13 cellular contexts compared by ENCODE assay signal in the genomic region with DNA sequence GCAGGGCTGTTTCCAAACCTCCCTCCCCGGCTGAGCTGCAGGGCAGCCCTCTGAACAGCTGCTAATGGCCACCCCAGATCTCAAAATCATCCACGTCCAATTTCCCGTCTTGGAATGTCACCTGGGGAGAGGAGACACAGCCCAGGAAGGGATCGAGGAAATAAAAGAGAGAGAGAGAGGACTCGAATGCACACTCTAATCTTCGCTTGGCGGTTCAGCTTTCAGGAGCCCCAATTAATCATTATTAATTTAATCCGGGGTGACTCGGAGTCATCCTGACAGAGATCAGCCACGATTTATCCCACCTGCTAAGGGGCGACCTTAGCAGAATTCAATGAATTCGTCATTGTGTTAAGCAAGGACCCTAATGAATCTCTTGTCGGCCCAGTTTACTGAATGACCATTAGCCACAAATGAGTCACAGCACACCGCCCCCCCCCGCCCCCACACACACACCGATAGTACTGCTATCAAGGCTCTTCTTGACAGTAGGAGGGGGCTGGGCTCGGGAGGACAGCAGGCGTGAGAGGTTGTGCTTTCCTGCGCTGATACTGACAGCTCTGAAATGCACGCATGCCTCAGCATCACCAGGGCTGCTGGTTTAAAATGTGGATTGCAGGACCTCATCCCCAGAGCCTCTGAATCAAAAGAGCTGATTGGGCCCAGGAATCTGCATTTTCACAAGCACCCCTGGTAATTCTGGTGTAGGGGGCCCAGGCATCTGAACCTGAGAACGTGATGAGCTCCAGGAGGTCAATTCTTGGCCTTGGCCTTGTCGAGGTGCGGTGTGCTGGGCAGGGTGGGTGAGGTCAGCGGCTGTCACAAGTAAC.
A peak's percentile ranks its signal among the peaks of the same experiment; 100 is the strongest.
DNase-seq lines count a peak whose midpoint lies in the region; ATAC-seq and TF ChIP-seq lines count a peak whose summit lies in the region.
"Had no signal": no experiment of that assay in that cellular context is flagged by ENCODE, and none has a peak within 500 bp of the region (broad histone marks: within the 10 kb centered on the region; RNA-seq: fewer than 3 reads in every experiment).

No MANE protein-coding gene starts in this region.

- peak; percentile 31 for DNase-seq in A673 (ENCODE audit: low spot score)
- DNase-seq in HPDE6-E6E7 (ENCODE audit: extremely low spot score): peak; percentile 41
- no peak for DNase-seq in WTC11 (ENCODE audit: low spot score)
- peak; percentile 90 for DNase-seq in left kidney (ENCODE audit: low read depth, low spot score)
- no peak for DNase-seq in stimulated activated naive CD8-positive, alpha-beta T cell treated with anti-CD3 and anti-CD28 coated beads, Interleukin-15, amount 100 ng/mL, for 72 hours
- DNase-seq: Kasumi-1; left lung; NCI-H226; stimulated activated CD4-positive, alpha-beta T cell treated with anti-CD3 and anti-CD28 coated beads, Interleukin-4, amount 100 ng/mL, for 24 hours had no signal

- no TSS peak for BruUV-seq in A673 (replicated peaks; lab: Mats Ljungman, UMichigan)

- H3K9me3 Mint-ChIP-seq in WTC11: no peaks in the 10 kb centered on the region
- H3K9me3 Mint-ChIP-seq in stimulated activated naive CD8-positive, alpha-beta T cell treated with anti-CD3 and anti-CD28 coated beads, Interleukin-15, amount 100 ng/mL, for 72 hours: no peaks in the 10 kb centered on the region
- H3K9me3 Mint-ChIP-seq: H9 had no signal

- POLR2A ChIA-PET in A673 (lab: Charles Lee; ENCODE audit: low non-redundant PET): no interaction called here
- POLR2A ChIA-PET in WTC11 (lab: Charles Lee): no interaction called here

- H3K36me3 ChIP-seq in A673 (ENCODE audit: insufficient read depth, low read length, poor library complexity, severe bottlenecking): no peaks in the 10 kb centered on the region
- H3K36me3 ChIP-seq: left lung had no signal

- H3K27ac ChIP-seq in A673 (ENCODE audit: low read depth, low read length, poor library complexity, severe bottlenecking): peak overlapping the region; percentile 16
- H3K27ac ChIP-seq: left lung had no signal

- 0 out of 2 replicates have a peak, but pooled peaks cover under 1% of the 10 kb centered on the region for H3K36me3 Mint-ChIP-seq in WTC11

- no peak overlapping the region for H3K4me3 Mint-ChIP-seq in WTC11
- H3K4me3 Mint-ChIP-seq in stimulated activated naive CD8-positive, alpha-beta T cell treated with anti-CD3 and anti-CD28 coated beads, Interleukin-15, amount 100 ng/mL, for 72 hours: no peak overlapping the region

- no peaks in the 10 kb centered on the region for H3K9me3 ChIP-seq in A673 (ENCODE audit: low read depth, low read length, poor library complexity, severe bottlenecking)
- H3K9me3 ChIP-seq: left lung had no signal

- CTCF ChIA-PET in A673 (lab: Charles Lee) (interaction anchor here (0.6 kb wide), 1 partner anchor 414 kb away, joined by 14 read pairs; no protein-coding TSS in a partner anchor), WTC11 (lab: Charles Lee) (interaction anchor here (0.5 to 1.6 kb wide), 13 partner anchors 12 to 190 kb away, joined by 3 to 8 read pairs (median 4); a partner anchor contains a TSS)

- H3K4me3 ChIP-seq in A673 (ENCODE audit: low read depth, low read length, poor library complexity, severe bottlenecking): no peak overlapping the region
- H3K4me3 ChIP-seq: left lung had no signal

- H3K4me1 ChIP-seq in A673 (ENCODE audit: insufficient read depth, low read length, poor library complexity, severe bottlenecking): peaks cover 18% of the 10 kb centered on the region

- no peak for TF ChIP-seq CTCF in A673 (conservative IDR thresholded peaks at IDR 0.05; ENCODE audit: low read depth, low read length)
- TF ChIP-seq CTCF in WTC11 (IDR thresholded peaks at IDR 0.05): no peak

- intact Hi-C loops in A673 (cut with micrococcal nuclease; ENCODE audit: unreplicated experiment): no loop called here

- ATAC-seq in WTC11: no peak
- no peak for ATAC-seq in GM19452 (IDR thresholded peaks at IDR 0.05; ENCODE audit: unreplicated experiment)
- ATAC-seq in stimulated activated naive CD8-positive, alpha-beta T cell treated with anti-CD3 and anti-CD28 coated beads, Interleukin-15, amount 100 ng/mL, for 72 hours: no peak
- no peak for ATAC-seq in GM19023 (IDR thresholded peaks at IDR 0.05; ENCODE audit: unreplicated experiment)
- ATAC-seq in HG02759 (IDR thresholded peaks at IDR 0.05; ENCODE audit: unreplicated experiment): no peak

- no peak overlapping the region for H3K27ac Mint-ChIP-seq in WTC11
- H3K27ac Mint-ChIP-seq in stimulated activated naive CD8-positive, alpha-beta T cell treated with anti-CD3 and anti-CD28 coated beads, Interleukin-15, amount 100 ng/mL, for 72 hours: no peak overlapping the region

- H3K27me3 ChIP-seq in A673 (replicated peaks; ENCODE audit: insufficient read depth, low read depth, low read length, poor library complexity): no peaks in the 10 kb centered on the region

- peaks cover 42% of the 10 kb centered on the region for H3K4me1 Mint-ChIP-seq in WTC11
- H3K4me1 Mint-ChIP-seq in stimulated activated naive CD8-positive, alpha-beta T cell treated with anti-CD3 and anti-CD28 coated beads, Interleukin-15, amount 100 ng/mL, for 72 hours: peaks cover 47% of the 10 kb centered on the region

- H3K27me3 Mint-ChIP-seq in WTC11 (ENCODE audit: low read depth): no peaks in the 10 kb centered on the region
- H3K27me3 Mint-ChIP-seq in stimulated activated naive CD8-positive, alpha-beta T cell treated with anti-CD3 and anti-CD28 coated beads, Interleukin-15, amount 100 ng/mL, for 72 hours: no peaks in the 10 kb centered on the region

TF ChIP-seq in WTC11, 78 proteins besides CTCF, POLR2A, EP300 and RAD21:
- TF ChIP-seq FOXK1 (CRISPR knock-in tag; IDR thresholded peaks at IDR 0.05): no peak
- TF ChIP-seq, protein P1, sequence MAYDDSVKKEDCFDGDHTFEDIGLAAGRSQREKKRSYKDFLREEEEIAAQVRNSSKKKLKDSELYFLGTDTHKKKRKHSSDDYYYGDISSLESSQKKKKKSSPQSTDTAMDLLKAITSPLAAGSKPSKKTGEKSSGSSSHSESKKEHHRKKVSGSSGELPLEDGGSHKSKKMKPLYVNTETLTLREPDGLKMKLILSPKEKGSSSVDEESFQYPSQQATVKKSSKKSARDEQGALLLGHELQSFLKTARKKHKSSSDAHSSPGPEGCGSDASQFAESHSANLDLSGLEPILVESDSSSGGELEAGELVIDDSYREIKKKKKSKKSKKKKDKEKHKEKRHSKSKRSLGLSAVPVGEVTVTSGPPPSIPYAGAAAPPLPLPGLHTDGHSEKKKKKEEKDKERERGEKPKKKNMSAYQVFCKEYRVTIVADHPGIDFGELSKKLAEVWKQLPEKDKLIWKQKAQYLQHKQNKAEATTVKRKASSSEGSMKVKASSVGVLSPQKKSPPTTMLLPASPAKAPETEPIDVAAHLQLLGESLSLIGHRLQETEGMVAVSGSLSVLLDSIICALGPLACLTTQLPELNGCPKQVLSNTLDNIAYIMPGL (CRISPR knock-in tag; IDR thresholded peaks at IDR 0.05): 0 out of 2 replicates have a peak, but pooled peaks have one; percentile 8
TF ChIP-seq in WTC11: peak in this region for 1.

Comparison
In these comparisons a context has a peak if more than half of its experiments do, and no peak if none do; other contexts are left out.
1. DNase-seq: peak in A673 (single experiment), HPDE6-E6E7 (single experiment) and left kidney (single experiment); none in WTC11 (single experiment) and stimulated activated naive CD8-positive, alpha-beta T cell treated with anti-CD3 and anti-CD28 coated beads, Interleukin-15, amount 100 ng/mL, for 72 hours (0 of 2).